Comparison of ENCODE assay signal across 8 cellular contexts in the genomic region with DNA sequence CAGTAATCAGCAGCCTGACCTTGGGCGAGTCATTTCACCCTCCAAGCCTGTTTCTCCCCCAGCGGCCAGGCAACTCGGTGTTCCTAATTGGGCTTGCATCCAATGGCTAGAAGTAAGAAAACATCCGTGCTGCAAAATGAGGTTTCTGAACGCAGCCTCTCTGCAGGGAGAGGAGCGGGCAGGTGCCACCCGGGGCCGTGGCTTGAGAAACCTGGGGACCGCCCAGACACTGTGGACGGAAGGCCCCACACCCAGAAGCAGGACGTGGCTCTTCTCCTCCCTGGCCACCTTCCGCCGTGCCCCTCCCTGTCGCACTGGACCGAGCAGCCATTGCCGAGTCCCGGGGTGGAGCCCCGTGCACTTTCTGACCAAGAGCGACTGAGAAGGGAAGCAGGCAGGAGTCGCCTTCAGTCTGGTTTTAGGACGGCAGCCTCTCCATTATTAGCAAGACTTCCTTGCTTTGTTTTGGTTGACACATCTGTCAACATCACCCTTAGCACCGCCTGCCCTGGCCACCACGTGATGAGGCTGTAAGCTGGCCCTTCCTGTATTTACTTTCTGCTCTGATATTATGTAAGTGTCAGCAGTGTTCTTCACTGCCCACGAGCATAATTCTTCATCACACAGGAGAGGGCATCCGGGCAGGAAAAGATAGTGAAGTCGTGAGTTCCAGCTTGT. TPM values are rescaled to one million over a fixed set of nuclear protein-coding genes. Genes with fewer than 3 reads are reported as not detected.
DNase-seq lines count a peak whose midpoint lies in the region; ATAC-seq and TF ChIP-seq lines count a peak whose summit lies in the region.

No MANE protein-coding gene starts in this region.

- H3K27ac Mint-ChIP-seq in HFFc6, result peak overlapping the region; percentile 95

- H3K36me3 Mint-ChIP-seq in HFFc6 (ENCODE audit: low read depth), result peaks cover 43% of the 10 kb centered on the region

- TF ChIP-seq CTCF in HFFc6 (IDR thresholded peaks at IDR 0.05), result 0 out of 2 replicates have a peak, but pooled peaks have one; percentile 25

- H3K4me3 Mint-ChIP-seq in HFFc6, result peak overlapping the region; percentile 99

- H3K27ac ChIP-seq in substantia nigra (ENCODE audit: low read depth, low read length, poor library complexity, severe bottlenecking), result peak overlapping the region; percentile 98

- H3K27me3 ChIP-seq in mononuclear cell (ENCODE audit: insufficient read depth, low read length), result no peaks in the 10 kb centered on the region

- peaks cover 35% of the 10 kb centered on the region for H3K4me1 ChIP-seq in mononuclear cell (ENCODE audit: insufficient read depth, low read length)

- no peak for TF ChIP-seq POLR2A in erythroblast (IDR thresholded peaks at IDR 0.05; ENCODE audit: low read length)

- H3K27me3 Mint-ChIP-seq in HFFc6 (ENCODE audit: insufficient read depth), result peaks cover 11% of the 10 kb centered on the region

- DNase-seq in DMS53 treated with DMSO at 0.1 percent for 48 hours (lab: John Stamatoyannopoulos, UW; ENCODE audit: unreplicated experiment) (peak; percentile 86), HFFc6 (peak; percentile 71), NCI-H82 (lab: John Stamatoyannopoulos, UW) (peak; percentile 58), erythroblast (lab: John Stamatoyannopoulos, UW) (peak; percentile 79 to 83), substantia nigra (lab: John Stamatoyannopoulos, UW) (peak in 46 of 49 donors; percentile 21 to 93 (median 62))
- peak; percentile 44 for DNase-seq in activated T-cell treated with anti-CD3 and anti-CD28 coated beads, Interleukin-2, amount 50 U/mL, for 1 hour

- no peaks in the 10 kb centered on the region for H3K9me3 ChIP-seq in mononuclear cell (ENCODE audit: low read depth, low read length)

- H3K4me1 Mint-ChIP-seq in HFFc6 (ENCODE audit: low read depth), result peaks cover 39% of the 10 kb centered on the region

- no peaks in the 10 kb centered on the region for H3K9me3 Mint-ChIP-seq in HFFc6

- ATAC-seq in GM18519 (IDR thresholded peaks at IDR 0.05; ENCODE audit: low FRiP score, unreplicated experiment), result no peak

- H3K4me3 ChIP-seq in mononuclear cell (ENCODE audit: low read length), result peak overlapping the region; percentile 100

RNA-seq across cellular contexts. Expression of a gene that starts 0.8 kb away (rescaled TPM):
- 100 to 1,000 TPM in 3 of 6 experiments, 10 to 100 TPM in 3; 87.9 to 109 (median 96.9) TPM for total RNA-seq in HFFc6 (2021; fragmentation: NEBNext Ultra II Directional; extraction: Animal tissue kit (Norgen Biotek cat#: 25700))
- total RNA-seq in mononuclear cell, result 211 TPM

RNA-seq across cellular contexts. Expression of a gene that starts 29.0 kb away (rescaled TPM):
- not detected for total RNA-seq in HFFc6 (2021; fragmentation: NEBNext Ultra II Directional; extraction: Animal tissue kit (Norgen Biotek cat#: 25700))
- 0.52 TPM for total RNA-seq in mononuclear cell

RNA-seq across cellular contexts. Expression of a gene that starts 56.6 kb away (rescaled TPM):
- total RNA-seq in HFFc6 (2021; fragmentation: NEBNext Ultra II Directional; extraction: Animal tissue kit (Norgen Biotek cat#: 25700)), result 10 to 100 TPM; 18.2 to 26.2 (median 21.7) TPM
- 246 TPM for total RNA-seq in mononuclear cell
